1 cellular context compared by ENCODE assay signal in genomic region chr3:21216598-21216997, GRCh38.
TF ChIP-seq lines count a peak whose summit lies in the region.

No MANE protein-coding gene starts in this region.

TF ChIP-seq in K562, 482 proteins besides CTCF, POLR2A, EP300 and RAD21 (continued from another document):
- TF ChIP-seq RCOR1 (IDR thresholded peaks at IDR 0.05; ENCODE audit: borderline replicate concordance in 1 of 2, low read depth in 2 of 2, low read length in 2 of 2) (no peak), TRIM28 (IDR thresholded peaks at IDR 0.05) (no peak), ZKSCAN1 (IDR thresholded peaks at IDR 0.05; ENCODE audit: low read depth, low read length) (no peak), SUPT5H (IDR thresholded peaks at IDR 0.05) (no peak), TEAD4 (IDR thresholded peaks at IDR 0.05; ENCODE audit: low read length) (no peak), TEAD4 (CRISPR knock-in tag; IDR thresholded peaks at IDR 0.05; ENCODE audit: borderline replicate concordance) (no peak), SREBF2 (CRISPR knock-in tag; IDR thresholded peaks at IDR 0.05) (no peak), RNF2 (IDR thresholded peaks at IDR 0.05) (no peak), ZNF12 (CRISPR knock-in tag; IDR thresholded peaks at IDR 0.05) (no peak), HNRNPL (IDR thresholded peaks at IDR 0.05; ENCODE audit: low read depth, low read length) (no peak), ZNF764 (CRISPR knock-in tag; IDR thresholded peaks at IDR 0.05; ENCODE audit: low read depth) (no peak)
- TF ChIP-seq, protein P1, sequence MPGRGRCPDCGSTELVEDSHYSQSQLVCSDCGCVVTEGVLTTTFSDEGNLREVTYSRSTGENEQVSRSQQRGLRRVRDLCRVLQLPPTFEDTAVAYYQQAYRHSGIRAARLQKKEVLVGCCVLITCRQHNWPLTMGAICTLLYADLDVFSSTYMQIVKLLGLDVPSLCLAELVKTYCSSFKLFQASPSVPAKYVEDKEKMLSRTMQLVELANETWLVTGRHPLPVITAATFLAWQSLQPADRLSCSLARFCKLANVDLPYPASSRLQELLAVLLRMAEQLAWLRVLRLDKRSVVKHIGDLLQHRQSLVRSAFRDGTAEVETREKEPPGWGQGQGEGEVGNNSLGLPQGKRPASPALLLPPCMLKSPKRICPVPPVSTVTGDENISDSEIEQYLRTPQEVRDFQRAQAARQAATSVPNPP (IDR thresholded peaks at IDR 0.05; ENCODE audit: borderline replicate concordance, insufficient read depth, insufficient read length): no peak
